Comparison of ENCODE assay signal across 16 cellular contexts in the genomic region with DNA sequence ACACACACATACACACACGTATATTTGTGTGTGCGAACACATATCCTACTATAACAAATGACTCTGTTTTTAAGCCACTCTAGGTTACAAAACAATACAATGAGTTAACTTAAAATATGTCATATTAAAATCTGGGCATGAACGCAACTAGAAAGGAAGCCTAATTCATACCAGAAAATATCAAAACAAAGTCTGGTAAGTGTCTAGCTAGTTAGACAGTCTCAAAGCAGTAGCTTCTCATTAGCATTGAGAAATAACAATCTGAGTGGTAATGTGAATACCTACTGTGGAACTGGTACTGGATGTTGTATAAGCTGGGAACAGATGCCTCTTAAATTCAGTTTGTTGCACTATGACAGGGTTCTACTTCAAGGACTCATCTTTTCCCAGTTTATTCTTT. TPM values are rescaled to one million over a fixed set of nuclear protein-coding genes. Genes with fewer than 3 reads are reported as not detected.
A peak's percentile ranks its signal among the peaks of the same experiment; 100 is the strongest.
DNase-seq lines count a peak whose midpoint lies in the region; ATAC-seq and TF ChIP-seq lines count a peak whose summit lies in the region.
"Had no signal": no experiment of that assay in that cellular context is flagged by ENCODE, and none has a peak within 500 bp of the region (broad histone marks: within the 10 kb centered on the region; RNA-seq: fewer than 3 reads in every experiment).

No MANE protein-coding gene starts in this region.

- H3K4me3 ChIP-seq in fibroblast of villous mesenchyme (ENCODE audit: low read depth, low read length) (no peak overlapping the region), thoracic aorta (no peak overlapping the region)
- H3K4me3 ChIP-seq: left ventricle myocardium inferior, SK-N-MC, testis had no signal

- no peaks in the 10 kb centered on the region for H3K27me3 ChIP-seq in thoracic aorta (replicated peaks; ENCODE audit: insufficient read depth)
- H3K27me3 ChIP-seq: testis had no signal

- H3K27ac Mint-ChIP-seq in activated T-cell treated with anti-CD3 and anti-CD28 coated beads, Interleukin-2, amount 50 U/mL, for 72 hours = peak overlapping the region; percentile 99
- H3K27ac Mint-ChIP-seq in activated CD8-positive, alpha-beta T cell treated with anti-CD3 and anti-CD28 coated beads, Interleukin-2, amount 10 ng/mL, durations not matched to agents 7 days and 5 days = peak overlapping the region; percentile 73

- no peaks in the 10 kb centered on the region for H3K9me3 ChIP-seq in thoracic aorta
- H3K9me3 ChIP-seq: left ventricle myocardium inferior, testis had no signal

- no peaks in the 10 kb centered on the region for H3K36me3 ChIP-seq in thoracic aorta
- H3K36me3 ChIP-seq: left ventricle myocardium inferior had no signal

- peaks cover 47 to 69% of the 10 kb centered on the region in 2 donors for H3K4me1 ChIP-seq in thoracic aorta (ENCODE audit: control insufficient read depth in 1 of 2, low read depth in 2 of 2)

- peak overlapping the region; percentile 92 to 96 for H3K4me3 Mint-ChIP-seq in activated T-cell treated with anti-CD3 and anti-CD28 coated beads, Interleukin-2, amount 50 U/mL, for 72 hours
- peak overlapping the region; percentile 85 for H3K4me3 Mint-ChIP-seq in activated CD8-positive, alpha-beta T cell treated with anti-CD3 and anti-CD28 coated beads, Interleukin-2, amount 10 ng/mL, durations not matched to agents 7 days and 5 days
- H3K4me3 Mint-ChIP-seq: activated B cell treated with CpG ODN at 0.5 μM for 24 hours had no signal

- H3K9me3 Mint-ChIP-seq in activated T-cell treated with anti-CD3 and anti-CD28 coated beads, Interleukin-2, amount 50 U/mL, for 72 hours = no peaks in the 10 kb centered on the region
- H3K9me3 Mint-ChIP-seq in activated CD8-positive, alpha-beta T cell treated with anti-CD3 and anti-CD28 coated beads, Interleukin-2, amount 10 ng/mL, durations not matched to agents 7 days and 5 days (ENCODE audit: insufficient read depth) = no peaks in the 10 kb centered on the region
- H3K9me3 Mint-ChIP-seq: activated B cell treated with CpG ODN at 0.5 μM for 24 hours had no signal

- peak overlapping the region; percentile 43 to 44 for H3K27ac ChIP-seq in thoracic aorta
- H3K27ac ChIP-seq: left ventricle myocardium inferior, SK-N-MC, testis had no signal

- TF ChIP-seq CTCF in fibroblast of villous mesenchyme (IDR thresholded peaks at IDR 0.05; ENCODE audit: insufficient read depth, low read depth, low read length) (no peak), thoracic aorta (IDR thresholded peaks at IDR 0.05) (no peak)

- DNase-seq in activated T-cell treated with anti-CD3 and anti-CD28 coated beads, Interleukin-2, amount 50 U/mL, for 72 hours = no peak
- DNase-seq in activated T-cell treated with anti-CD3 and anti-CD28 coated beads for 4 hours = no peak
- DNase-seq in activated CD8-positive, alpha-beta T cell treated with anti-CD3 and anti-CD28 coated beads, Interleukin-2, amount 10 ng/mL, durations not matched to agents 7 days and 5 days = no peak
- peak; percentile 48 for DNase-seq in fibroblast of villous mesenchyme (ENCODE audit: low read depth)
- DNase-seq in thoracic aorta (ENCODE audit: low spot score) = no peak
- DNase-seq in hippocampal formation (lab: John Stamatoyannopoulos, UW) = no peak
- DNase-seq in SKM-1 treated with dmso at 0.1 percent for 144 hours (lab: John Stamatoyannopoulos, UW; ENCODE audit: unreplicated experiment) = no peak
- no peak for DNase-seq in HEK293T (ENCODE audit: extremely low spot score)
- DNase-seq: activated B cell treated with CpG ODN at 0.5 μM for 24 hours; effector memory CD4-positive, alpha-beta T cell; foreskin fibroblast; KBM-7; left ventricle myocardium inferior; NCI-H1436; testis had no signal

- peaks cover 92% of the 10 kb centered on the region for H3K4me1 Mint-ChIP-seq in activated T-cell treated with anti-CD3 and anti-CD28 coated beads, Interleukin-2, amount 50 U/mL, for 72 hours (ENCODE audit: low read depth)
- H3K4me1 Mint-ChIP-seq in activated CD8-positive, alpha-beta T cell treated with anti-CD3 and anti-CD28 coated beads, Interleukin-2, amount 10 ng/mL, durations not matched to agents 7 days and 5 days (ENCODE audit: low read depth) = peaks cover 72% of the 10 kb centered on the region

- no peak for ATAC-seq in activated T-cell treated with anti-CD3 and anti-CD28 coated beads, Interleukin-2, amount 50 U/mL, for 72 hours (replicated peaks in 1 of 2)
- ATAC-seq in activated CD8-positive, alpha-beta T cell treated with anti-CD3 and anti-CD28 coated beads, Interleukin-2, amount 10 ng/mL, durations not matched to agents 7 days and 5 days = no peak
- no peak for ATAC-seq in thoracic aorta (ENCODE audit: insufficient number of reproducible peaks, low FRiP score, low read depth)

- peaks cover 29 to 58% of the 10 kb centered on the region in 2 donors for H3K36me3 Mint-ChIP-seq in activated T-cell treated with anti-CD3 and anti-CD28 coated beads, Interleukin-2, amount 50 U/mL, for 72 hours (ENCODE audit: insufficient read depth in 2 of 2)
- peaks cover 81% of the 10 kb centered on the region for H3K36me3 Mint-ChIP-seq in activated CD8-positive, alpha-beta T cell treated with anti-CD3 and anti-CD28 coated beads, Interleukin-2, amount 10 ng/mL, durations not matched to agents 7 days and 5 days (ENCODE audit: low read depth)

- CTCF ChIA-PET in activated CD8-positive, alpha-beta T cell treated with anti-CD3 and anti-CD28 coated beads, Interleukin-2, amount 10 ng/mL, durations not matched to agents 7 days and 5 days (lab: Charles Lee) = interaction anchor here (0.6 to 3.7 kb wide), 6 partner anchors 15 to 58 kb away, joined by 3 to 24 read pairs (median 3); a partner anchor contains a TSS
- CTCF ChIA-PET in HEK293T (lab: Yijun Ruan, JAX) = no interaction called here

- POLR2A ChIA-PET in activated CD8-positive, alpha-beta T cell treated with anti-CD3 and anti-CD28 coated beads, Interleukin-2, amount 10 ng/mL, durations not matched to agents 7 days and 5 days (lab: Charles Lee) = interaction anchor here (0.6 to 2.1 kb wide), 3 partner anchors 9 to 32 kb away, joined by 3 to 6 read pairs (median 4); a partner anchor contains a TSS
- POLR2A ChIA-PET in HEK293T (lab: Yijun Ruan, JAX) = no interaction called here

- H3K27me3 Mint-ChIP-seq in activated T-cell treated with anti-CD3 and anti-CD28 coated beads, Interleukin-2, amount 50 U/mL, for 72 hours (ENCODE audit: low read depth) = no peaks in the 10 kb centered on the region
- no peaks in the 10 kb centered on the region for H3K27me3 Mint-ChIP-seq in activated CD8-positive, alpha-beta T cell treated with anti-CD3 and anti-CD28 coated beads, Interleukin-2, amount 10 ng/mL, durations not matched to agents 7 days and 5 days (ENCODE audit: low read depth)
- H3K27me3 Mint-ChIP-seq: activated B cell treated with CpG ODN at 0.5 μM for 24 hours had no signal

TF ChIP-seq in HEK293T, 16 proteins besides CTCF, POLR2A, EP300 and RAD21:
- TF ChIP-seq SUZ12 (IDR thresholded peaks at IDR 0.05) (no peak), BHLHE40 (IDR thresholded peaks at IDR 0.05; ENCODE audit: borderline replicate concordance) (no peak), TARDBP (IDR thresholded peaks at IDR 0.05) (no peak), L3MBTL2 (conservative IDR thresholded peaks at IDR 0.05) (no peak), FOXM1 (IDR thresholded peaks at IDR 0.05; ENCODE audit: borderline replicate concordance) (no peak), NFRKB (IDR thresholded peaks at IDR 0.05) (no peak), SP1 (IDR thresholded peaks at IDR 0.05) (no peak), ARNT (IDR thresholded peaks at IDR 0.05) (no peak), HDGF (IDR thresholded peaks at IDR 0.05; ENCODE audit: borderline replicate concordance) (no peak), FOXA1 (IDR thresholded peaks at IDR 0.05) (no peak), ZNF384 (IDR thresholded peaks at IDR 0.05) (no peak)
- TF ChIP-seq, protein P1, sequence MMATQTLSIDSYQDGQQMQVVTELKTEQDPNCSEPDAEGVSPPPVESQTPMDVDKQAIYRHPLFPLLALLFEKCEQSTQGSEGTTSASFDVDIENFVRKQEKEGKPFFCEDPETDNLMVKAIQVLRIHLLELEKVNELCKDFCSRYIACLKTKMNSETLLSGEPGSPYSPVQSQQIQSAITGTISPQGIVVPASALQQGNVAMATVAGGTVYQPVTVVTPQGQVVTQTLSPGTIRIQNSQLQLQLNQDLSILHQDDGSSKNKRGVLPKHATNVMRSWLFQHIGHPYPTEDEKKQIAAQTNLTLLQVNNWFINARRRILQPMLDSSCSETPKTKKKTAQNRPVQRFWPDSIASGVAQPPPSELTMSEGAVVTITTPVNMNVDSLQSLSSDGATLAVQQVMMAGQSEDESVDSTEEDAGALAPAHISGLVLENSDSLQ (IDR thresholded peaks at IDR 0.05) = no peak

RNA-seq across cellular contexts. Expression of a gene that starts 32.5 kb away (rescaled TPM):
- 100 to 1,000 TPM; 198 to 237 TPM for total RNA-seq in activated T-cell treated with anti-CD3 and anti-CD28 coated beads, Interleukin-2, amount 50 U/mL, for 72 hours
- 100 to 1,000 TPM; 357 to 390 TPM for total RNA-seq in activated CD8-positive, alpha-beta T cell treated with anti-CD3 and anti-CD28 coated beads, Interleukin-2, amount 10 ng/mL, durations not matched to agents 7 days and 5 days
- 13.0 and 15.1 TPM in 2 replicates for total RNA-seq in fibroblast of villous mesenchyme
- total RNA-seq in thoracic aorta = 10 to 100 TPM; 50.4 to 58.8 TPM
